In the genomic region with DNA sequence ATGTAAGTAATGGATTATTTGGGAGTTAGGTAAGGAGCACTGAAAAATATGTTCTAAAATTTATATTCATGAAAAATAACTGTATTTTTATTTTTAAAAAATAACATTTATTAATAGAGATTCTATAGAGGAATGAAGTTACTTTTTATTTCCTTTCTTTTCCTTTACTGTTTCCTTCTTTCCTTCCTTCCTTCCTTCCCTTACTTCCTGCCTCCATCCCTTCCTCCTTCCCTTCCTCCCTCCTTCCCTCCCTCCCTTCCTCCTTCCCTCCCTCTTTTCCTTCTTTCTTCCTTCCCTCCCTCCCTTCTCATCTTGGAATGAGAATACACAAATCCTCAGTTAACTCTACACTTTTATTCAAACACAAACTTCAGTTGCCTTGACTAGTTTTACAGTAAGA, we compare ENCODE assay signal across 20 cellular contexts.
DNase-seq lines count a peak whose midpoint lies in the region; ATAC-seq, FAIRE-seq and TF ChIP-seq lines count a peak whose summit lies in the region.
"Had no signal": no experiment of that assay in that cellular context is flagged by ENCODE, and none has a peak within 500 bp of the region (broad histone marks: within the 10 kb centered on the region; RNA-seq: fewer than 3 reads in every experiment).

No MANE protein-coding gene starts in this region.

- no peaks in the 10 kb centered on the region for H3K9me3 Mint-ChIP-seq in activated naive CD4-positive, alpha-beta T cell treated with anti-CD3 and anti-CD28 coated beads, Interleukin-2, amount 50 U/mL, for 24 hours
- H3K9me3 Mint-ChIP-seq in activated naive CD4-positive, alpha-beta T cell treated with anti-CD3 and anti-CD28 coated beads, Interleukin-2, amount 10 ng/mL, durations not matched to agents 7 days and 5 days, result peaks cover 7% of the 10 kb centered on the region
- H3K9me3 Mint-ChIP-seq in activated T-helper 1 cell treated with anti-CD3 and anti-CD28 coated beads, Interleukin-12 subunit alpha, Interleukin-12 subunit beta, Interleukin-2, Interleukin-4 antibody, amounts not matched to agents 30 ng/mL and 10 ng/mL and 1 ng/mL, durations not matched to agents 14 hours and 24 hours and 36 hours, result no peaks in the 10 kb centered on the region
- H3K9me3 Mint-ChIP-seq: CD14-positive monocyte; CD4-positive, alpha-beta memory T cell had no signal

- no peak overlapping the region; the same call in 2 of the 3 replicates for H3K4me2 ChIP-seq in A549
- H3K4me2 ChIP-seq: BLaER1 had no signal

- no peak for ATAC-seq in Right ventricle myocardium inferior
- ATAC-seq in A549, result no peak
- no peak for ATAC-seq in psoas muscle
- ATAC-seq in HG03159 (IDR thresholded peaks at IDR 0.05; ENCODE audit: unreplicated experiment), result no peak

- H3K27me3 Mint-ChIP-seq in activated naive CD4-positive, alpha-beta T cell treated with anti-CD3 and anti-CD28 coated beads, Interleukin-2, amount 50 U/mL, for 24 hours, result no peaks in the 10 kb centered on the region
- H3K27me3 Mint-ChIP-seq in activated naive CD4-positive, alpha-beta T cell treated with anti-CD3 and anti-CD28 coated beads, Interleukin-2, amount 10 ng/mL, durations not matched to agents 7 days and 5 days, result no peaks in the 10 kb centered on the region
- no peaks in the 10 kb centered on the region for H3K27me3 Mint-ChIP-seq in activated T-helper 1 cell treated with anti-CD3 and anti-CD28 coated beads, Interleukin-12 subunit alpha, Interleukin-12 subunit beta, Interleukin-2, Interleukin-4 antibody, amounts not matched to agents 30 ng/mL and 10 ng/mL and 1 ng/mL, durations not matched to agents 14 hours and 24 hours and 36 hours (ENCODE audit: insufficient read depth)

- H3K4me1 Mint-ChIP-seq in activated naive CD4-positive, alpha-beta T cell treated with anti-CD3 and anti-CD28 coated beads, Interleukin-2, amount 50 U/mL, for 24 hours, result peaks cover 3% of the 10 kb centered on the region
- H3K4me1 Mint-ChIP-seq in activated naive CD4-positive, alpha-beta T cell treated with anti-CD3 and anti-CD28 coated beads, Interleukin-2, amount 10 ng/mL, durations not matched to agents 7 days and 5 days, result peaks cover 19% of the 10 kb centered on the region
- H3K4me1 Mint-ChIP-seq in activated T-helper 1 cell treated with anti-CD3 and anti-CD28 coated beads, Interleukin-12 subunit alpha, Interleukin-12 subunit beta, Interleukin-2, Interleukin-4 antibody, amounts not matched to agents 30 ng/mL and 10 ng/mL and 1 ng/mL, durations not matched to agents 14 hours and 24 hours and 36 hours (ENCODE audit: low read depth), result peaks cover 32% of the 10 kb centered on the region
- H3K4me1 Mint-ChIP-seq: CD14-positive monocyte had no signal

- DNase-seq in activated naive CD4-positive, alpha-beta T cell treated with anti-CD3 and anti-CD28 coated beads, Interleukin-2, amount 10 ng/mL, durations not matched to agents 7 days and 5 days, result no peak
- DNase-seq in left ventricle myocardium inferior (no peak), Right ventricle myocardium inferior (ENCODE audit: missing footprints) (no peak), A549 (ENCODE audit: low read depth in 1 of 2, low spot score in 1 of 2) (no peak), psoas muscle (no peak)
- no peak for DNase-seq in activated T-helper 1 cell treated with anti-CD3 and anti-CD28 coated beads, Interleukin-12 subunit alpha, Interleukin-12 subunit beta, Interleukin-2, Interleukin-4 antibody, amounts not matched to agents 30 ng/mL and 10 ng/mL and 1 ng/mL, durations not matched to agents 14 hours and 24 hours and 36 hours (ENCODE audit: low spot score)
- DNase-seq: CD4-positive, alpha-beta memory T cell; DMS153; DMS79; GDM1; GM23248 had no signal

- no peaks in the 10 kb centered on the region for H3K9me3 ChIP-seq in left ventricle myocardium inferior (replicated peaks)
- peaks cover 6% of the 10 kb centered on the region; the same call in 2 of the 3 replicates for H3K9me3 ChIP-seq in A549
- no peaks in the 10 kb centered on the region for H3K9me3 ChIP-seq in psoas muscle
- H3K9me3 ChIP-seq: BLaER1, HAP-1 had no signal

- H3K4me3 ChIP-seq in left ventricle myocardium inferior, result no peak overlapping the region
- no peak overlapping the region for H3K4me3 ChIP-seq in A549
- no peak overlapping the region for H3K4me3 ChIP-seq in psoas muscle
- H3K4me3 ChIP-seq: BLaER1, GM23248, HAP-1 had no signal

- CTCF ChIA-PET in activated naive CD4-positive, alpha-beta T cell treated with anti-CD3 and anti-CD28 coated beads, Interleukin-2, amount 10 ng/mL, durations not matched to agents 7 days and 5 days (lab: Charles Lee), result no interaction called here
- CTCF ChIA-PET in A549 (lab: Yijun Ruan, JAX), result no interaction called here

- H3K27ac ChIP-seq in left ventricle myocardium inferior (replicated peaks), result peak overlapping the region; percentile 83
- peak overlapping the region; percentile 62 to 72; a peak in 3 of 6 replicates for H3K27ac ChIP-seq in A549
- peak overlapping the region; percentile 83 for H3K27ac ChIP-seq in psoas muscle
- H3K27ac ChIP-seq: 22Rv1, BLaER1, GM23248, HL-60 had no signal

- peaks cover 42% of the 10 kb centered on the region for H3K4me1 ChIP-seq in left ventricle myocardium inferior
- peaks cover 78% of the 10 kb centered on the region for H3K4me1 ChIP-seq in A549
- peaks cover 52% of the 10 kb centered on the region for H3K4me1 ChIP-seq in psoas muscle
- H3K4me1 ChIP-seq: HAP-1 had no signal

- H3K36me3 ChIP-seq in left ventricle myocardium inferior (no peaks in the 10 kb centered on the region), psoas muscle (ENCODE audit: insufficient read depth in 1 of 2, low read depth in 1 of 2) (no peaks in the 10 kb centered on the region)
- H3K36me3 ChIP-seq: BLaER1, HAP-1 had no signal

- H3K27me3 ChIP-seq in left ventricle myocardium inferior (ENCODE audit: low read depth) (no peaks in the 10 kb centered on the region), psoas muscle (ENCODE audit: insufficient read depth in 3 of 3, low read length in 2 of 3) (no peaks in the 10 kb centered on the region)
- H3K27me3 ChIP-seq: BLaER1 had no signal

- TF ChIP-seq POLR2A in A549 (IDR thresholded peaks at IDR 0.05; ENCODE audit: low read length), result no peak

- H3K36me3 Mint-ChIP-seq in activated naive CD4-positive, alpha-beta T cell treated with anti-CD3 and anti-CD28 coated beads, Interleukin-2, amount 50 U/mL, for 24 hours, result no peaks in the 10 kb centered on the region
- peaks cover 5% of the 10 kb centered on the region for H3K36me3 Mint-ChIP-seq in activated naive CD4-positive, alpha-beta T cell treated with anti-CD3 and anti-CD28 coated beads, Interleukin-2, amount 10 ng/mL, durations not matched to agents 7 days and 5 days
- H3K36me3 Mint-ChIP-seq in activated T-helper 1 cell treated with anti-CD3 and anti-CD28 coated beads, Interleukin-12 subunit alpha, Interleukin-12 subunit beta, Interleukin-2, Interleukin-4 antibody, amounts not matched to agents 30 ng/mL and 10 ng/mL and 1 ng/mL, durations not matched to agents 14 hours and 24 hours and 36 hours (ENCODE audit: low read depth), result no peaks in the 10 kb centered on the region
- H3K36me3 Mint-ChIP-seq: CD4-positive, alpha-beta memory T cell had no signal

- TF ChIP-seq EP300 in A549 (IDR thresholded peaks at IDR 0.05), result no peak

- no peak for FAIRE-seq in A549 (lab: Jason Lieb, UNC)
- FAIRE-seq: GM12892, GM18507 had no signal

- peak overlapping the region; percentile 8 for H3K27ac Mint-ChIP-seq in activated naive CD4-positive, alpha-beta T cell treated with anti-CD3 and anti-CD28 coated beads, Interleukin-2, amount 50 U/mL, for 24 hours
- H3K27ac Mint-ChIP-seq in activated naive CD4-positive, alpha-beta T cell treated with anti-CD3 and anti-CD28 coated beads, Interleukin-2, amount 10 ng/mL, durations not matched to agents 7 days and 5 days, result no peak overlapping the region
- no peak overlapping the region for H3K27ac Mint-ChIP-seq in activated T-helper 1 cell treated with anti-CD3 and anti-CD28 coated beads, Interleukin-12 subunit alpha, Interleukin-12 subunit beta, Interleukin-2, Interleukin-4 antibody, amounts not matched to agents 30 ng/mL and 10 ng/mL and 1 ng/mL, durations not matched to agents 14 hours and 24 hours and 36 hours
- H3K27ac Mint-ChIP-seq: CD14-positive monocyte had no signal

- H3K4me3 Mint-ChIP-seq in activated naive CD4-positive, alpha-beta T cell treated with anti-CD3 and anti-CD28 coated beads, Interleukin-2, amount 50 U/mL, for 24 hours, result no peak overlapping the region
- no peak overlapping the region for H3K4me3 Mint-ChIP-seq in activated naive CD4-positive, alpha-beta T cell treated with anti-CD3 and anti-CD28 coated beads, Interleukin-2, amount 10 ng/mL, durations not matched to agents 7 days and 5 days
- no peak overlapping the region for H3K4me3 Mint-ChIP-seq in activated T-helper 1 cell treated with anti-CD3 and anti-CD28 coated beads, Interleukin-12 subunit alpha, Interleukin-12 subunit beta, Interleukin-2, Interleukin-4 antibody, amounts not matched to agents 30 ng/mL and 10 ng/mL and 1 ng/mL, durations not matched to agents 14 hours and 24 hours and 36 hours
- H3K4me3 Mint-ChIP-seq: CD14-positive monocyte had no signal

- intact Hi-C loops in left ventricle myocardium inferior (cut with micrococcal nuclease) (no loop called here), Right ventricle myocardium inferior (cut with DNase I) (no loop called here), psoas muscle (cut with DNase I) (no loop called here)
- intact Hi-C loops in activated T-helper 1 cell treated with anti-CD3 and anti-CD28 coated beads, Interleukin-12 subunit alpha, Interleukin-12 subunit beta, Interleukin-2, Interleukin-4 antibody, amounts not matched to agents 30 ng/mL and 10 ng/mL and 1 ng/mL, durations not matched to agents 14 hours and 24 hours and 36 hours (cut with micrococcal nuclease), result no loop called here

- POLR2A ChIA-PET in A549 (lab: Yijun Ruan, JAX), result no interaction called here

- TF ChIP-seq RAD21 in A549 (conservative IDR thresholded peaks at IDR 0.05 in 1 of 2, IDR thresholded peaks at IDR 0.05 in 1 of 2), result no peak

- TF ChIP-seq CTCF in left ventricle myocardium inferior (IDR thresholded peaks at IDR 0.05; ENCODE audit: borderline replicate concordance) (no peak), A549 (IDR thresholded peaks at IDR 0.05) (no peak), psoas muscle (IDR thresholded peaks at IDR 0.05) (no peak)

TF ChIP-seq in A549, 52 proteins besides CTCF, POLR2A, EP300 and RAD21 (continues in another document):
- no peak for TF ChIP-seq JUNB (IDR thresholded peaks at IDR 0.05)
- TF ChIP-seq KDM5A (IDR thresholded peaks at IDR 0.05), result no peak
- TF ChIP-seq PHF8 (IDR thresholded peaks at IDR 0.05; ENCODE audit: borderline replicate concordance, low read depth), result no peak
- TF ChIP-seq ESRRA (IDR thresholded peaks at IDR 0.05; ENCODE audit: borderline replicate concordance, low read length), result no peak
- no peak for TF ChIP-seq RCOR1 (IDR thresholded peaks at IDR 0.05; ENCODE audit: low read depth, low read length)
